10 cellular contexts compared by ENCODE assay signal in genomic region chr19:33301900-33302174, GRCh38. TPM values are rescaled to one million over a fixed set of nuclear protein-coding genes. Genes with fewer than 3 reads are reported as not detected.
DNase-seq lines count a peak whose midpoint lies in the region; ATAC-seq, FAIRE-seq and TF ChIP-seq lines count a peak whose summit lies in the region.
"Had no signal": no experiment of that assay in that cellular context is flagged by ENCODE, and none has a peak within 500 bp of the region (broad histone marks: within the 10 kb centered on the region; RNA-seq: fewer than 3 reads in every experiment).

No MANE protein-coding gene starts in this region.

- no peaks in the 10 kb centered on the region for H4K20me1 ChIP-seq in H9 (ENCODE audit: control insufficient read depth, insufficient read depth, insufficient read length)
- H4K20me1 ChIP-seq in GM12878 (ENCODE audit: control insufficient read depth, insufficient read depth), result no peaks in the 10 kb centered on the region
- H4K20me1 ChIP-seq in HepG2 (ENCODE audit: insufficient read depth, low read length), result peaks cover 21% of the 10 kb centered on the region; the same call in 1 of the 2 replicates

- no peak for DNase-seq in H9
- DNase-seq in GM12878 (ENCODE audit: low read depth, low spot score), result no peak
- DNase-seq in HepG2 (ENCODE audit: low spot score), result no peak
- no peak for DNase-seq in suprapubic skin (ENCODE audit: low spot score in 2 of 2)
- DNase-seq in activated T-cell treated with anti-CD3 and anti-CD28 coated beads, Interleukin-2, amount 50 U/mL, for 72 hours, result no peak
- no peak for DNase-seq in activated CD4-positive, alpha-beta memory T cell treated with anti-CD3 and anti-CD28 coated beads, Interleukin-2, amount 10 ng/mL, durations not matched to agents 7 days and 5 days

- intact Hi-C loops in GM12878 (cut with micrococcal nuclease; ENCODE audit: unreplicated experiment), result no loop called here
- intact Hi-C loops in HepG2 (cut with micrococcal nuclease; ENCODE audit: unreplicated experiment), result loop anchor here (1.0 to 5.0 kb wide), 4 partner anchors 26 to 90 kb away; no protein-coding TSS in a partner anchor

- no peak for TF ChIP-seq EP300 in GM12878 (IDR thresholded peaks at IDR 0.05; ENCODE audit: borderline replicate concordance in 1 of 2, control insufficient read depth in 1 of 2, low read depth in 2 of 2, low read length in 2 of 2)
- TF ChIP-seq EP300 in HepG2 (IDR thresholded peaks at IDR 0.05; ENCODE audit: low read depth in 2 of 2, low read length in 2 of 2), result no peak
- TF ChIP-seq EP300 in HepG2 (CRISPR knock-in tag; IDR thresholded peaks at IDR 0.05; ENCODE audit: borderline replicate concordance), result no peak
- TF ChIP-seq EP300 in suprapubic skin (IDR thresholded peaks at IDR 0.05), result no peak

- no peak overlapping the region for H4K5ac ChIP-seq in H9 (ENCODE audit: insufficient read length, low read depth, low read length)

- H3K56ac ChIP-seq in H9 (ENCODE audit: insufficient read length, low read depth, low read length), result no peak overlapping the region

- in situ Hi-C loops in GM12878 (cut with MboI) (no loop called here), HepG2 (cut with HindIII; ENCODE audit: extremely low pct_ligation_motif_present, low pct_unique_long_range_greater_than_20kb) (loop anchor here (5.0 kb wide), 2 partner anchors 65 to 100 kb away; no protein-coding TSS in a partner anchor)

- no peaks in the 10 kb centered on the region for H3K9me3 Mint-ChIP-seq in H9
- H3K9me3 Mint-ChIP-seq in activated T-cell treated with anti-CD3 and anti-CD28 coated beads, Interleukin-2, amount 50 U/mL, for 72 hours, result no peaks in the 10 kb centered on the region
- H3K9me3 Mint-ChIP-seq in activated CD4-positive, alpha-beta memory T cell treated with anti-CD3 and anti-CD28 coated beads, Interleukin-2, amount 10 ng/mL, durations not matched to agents 7 days and 5 days, result no peaks in the 10 kb centered on the region
- H3K9me3 Mint-ChIP-seq: activated CD4-positive, alpha-beta T cell treated with anti-CD3 and anti-CD28 coated beads, Interleukin-2, amount 10 ng/mL, durations not matched to agents 24 days and 14 days had no signal

- no peak overlapping the region for H2BK5ac ChIP-seq in H9 (ENCODE audit: insufficient read length, low read length)

- no peak overlapping the region for H3K4ac ChIP-seq in H9 (ENCODE audit: low read depth, low read length)

- no peak for FAIRE-seq in GM12878 (lab: Jason Lieb, UNC)
- FAIRE-seq in HepG2 (lab: Jason Lieb, UNC), result no peak
- FAIRE-seq: colon had no signal

- H3K9ac ChIP-seq in H9 (ENCODE audit: extremely low read depth, insufficient read length, low read length) (no peak overlapping the region), GM12878 (ENCODE audit: control insufficient read depth, insufficient read depth, low read length) (no peak overlapping the region), HepG2 (ENCODE audit: insufficient read depth, low read depth, low read length) (peak overlapping the region; percentile 81)

- WGBS in H9 (ENCODE audit: extremely low coverage, insufficient read length, low lambda C conversion rate), result no CpG with 5 or more reads among the region's 41 CpGs
- WGBS in GM12878 (ENCODE audit: insufficient coverage, insufficient replicate concordance, low lambda C conversion rate, missing lambda C conversion rate), result 0% methylated on average over 1 of the region's 41 CpGs
- WGBS in HepG2 (ENCODE audit: low lambda C conversion rate), result 0% methylated on average over 2 of the region's 41 CpGs
- WGBS in suprapubic skin, result no CpG with 5 or more reads among the region's 41 CpGs

- H2BK12ac ChIP-seq in H9 (ENCODE audit: insufficient read length, low read depth, low read length), result no peak overlapping the region

- no peak for TF ChIP-seq POLR2A in GM12878 (IDR thresholded peaks at IDR 0.05; ENCODE audit: low read depth, low read length)
- no peak for TF ChIP-seq POLR2A in HepG2 (IDR thresholded peaks at IDR 0.05; ENCODE audit: insufficient read depth in 1 of 2, low read depth in 2 of 2, low read length in 2 of 2)
- TF ChIP-seq POLR2A in suprapubic skin (IDR thresholded peaks at IDR 0.05), result no peak

- H2BK15ac ChIP-seq in H9 (ENCODE audit: low read depth, low read length), result no peak overlapping the region

- TF ChIP-seq RAD21 in GM12878 (IDR thresholded peaks at IDR 0.05; ENCODE audit: insufficient read depth, low read depth, low read length) (no peak), HepG2 (CRISPR knock-in tag; IDR thresholded peaks at IDR 0.05) (no peak)

- CTCF ChIA-PET in GM12878 (lab: Yijun Ruan, JAX) (no interaction called here), HepG2 (lab: Yijun Ruan, JAX; ENCODE audit: low intra/inter-chr PET ratio, low total read pairs) (interaction anchor here (1.2 to 2.1 kb wide), 3 partner anchors 26 to 72 kb away, joined by 4 to 13 read pairs (median 5); partner anchors contain the start of gene CEBPG)
- CTCF ChIA-PET in activated CD4-positive, alpha-beta memory T cell treated with anti-CD3 and anti-CD28 coated beads, Interleukin-2, amount 10 ng/mL, durations not matched to agents 7 days and 5 days (lab: Charles Lee), result interaction anchor here (1.7 kb wide), 1 partner anchor 66 kb away, joined by 10 read pairs; no protein-coding TSS in a partner anchor

- no peak overlapping the region for H4K91ac ChIP-seq in H9 (ENCODE audit: insufficient read length, low read depth, low read length)

- H3K79me2 ChIP-seq in H9 (ENCODE audit: insufficient read depth, low read length) (no peaks in the 10 kb centered on the region), GM12878 (ENCODE audit: control insufficient read depth, insufficient read depth, low read length) (no peaks in the 10 kb centered on the region), HepG2 (ENCODE audit: insufficient read depth, low read length) (peaks cover 43% of the 10 kb centered on the region)

- H3K27me3 ChIP-seq in H9 (ENCODE audit: insufficient read depth, low read length) (peaks cover 18% of the 10 kb centered on the region; the same call in 1 of the 2 replicates), GM12878 (replicated peaks in 1 of 2; ENCODE audit: control insufficient read depth in 2 of 2, insufficient read depth in 2 of 2, low read length in 1 of 2) (peaks cover 6 to 11% of the 10 kb centered on the region in 2 experiments; a peak in 3 of 4 replicates), HepG2 (ENCODE audit: control insufficient read depth in 1 of 2, insufficient read depth in 2 of 2, low read length in 2 of 2) (no peaks in the 10 kb centered on the region), suprapubic skin (no peaks in the 10 kb centered on the region)

- no peak overlapping the region for H3K23ac ChIP-seq in H9 (ENCODE audit: insufficient read length, low read depth, low read length)

- ATAC-seq in GM12878 (no peak), HepG2 (no peak), GM18909 (IDR thresholded peaks at IDR 0.05; ENCODE audit: poor library complexity, unreplicated experiment) (no peak), HG02973 (IDR thresholded peaks at IDR 0.05; ENCODE audit: unreplicated experiment) (no peak)
- ATAC-seq in activated T-cell treated with anti-CD3 and anti-CD28 coated beads, Interleukin-2, amount 50 U/mL, for 72 hours (replicated peaks in 1 of 2), result no peak

- RAD21 ChIA-PET in GM12878 (lab: Charles Lee; ENCODE audit: unreplicated experiment), result no interaction called here

- BruUV-seq in GM12878 (replicated peaks; lab: Mats Ljungman, UMichigan) (no TSS peak), HepG2 (replicated peaks; lab: Mats Ljungman, UMichigan) (no TSS peak)

- H3K14ac ChIP-seq in H9 (ENCODE audit: insufficient read depth, low read length), result no peak overlapping the region; the same call in 1 of the 2 replicates

- H3K18ac ChIP-seq in H9 (ENCODE audit: insufficient read length, low read depth, low read length), result no peak overlapping the region

- H3K4me1 Mint-ChIP-seq in H9, result peaks cover 20 to 27% of the 10 kb centered on the region in 2 experiments
- H3K4me1 Mint-ChIP-seq in activated T-cell treated with anti-CD3 and anti-CD28 coated beads, Interleukin-2, amount 50 U/mL, for 72 hours (ENCODE audit: low read depth), result no peaks in the 10 kb centered on the region
- H3K4me1 Mint-ChIP-seq in activated CD4-positive, alpha-beta memory T cell treated with anti-CD3 and anti-CD28 coated beads, Interleukin-2, amount 10 ng/mL, durations not matched to agents 7 days and 5 days, result peaks cover 2% of the 10 kb centered on the region
- H3K4me1 Mint-ChIP-seq: activated CD4-positive, alpha-beta T cell treated with anti-CD3 and anti-CD28 coated beads, Interleukin-2, amount 10 ng/mL, durations not matched to agents 24 days and 14 days had no signal

- H3K4me3 ChIP-seq in GM12878 (peak overlapping the region; percentile 70; the same call in 1 of the 2 replicates), HepG2 (replicated peaks in 1 of 3; ENCODE audit: insufficient read depth in 1 of 3, low read depth in 2 of 3, low read length in 3 of 3) (peak overlapping the region; percentile 78 to 89 (median 87)), suprapubic skin (peak overlapping the region; percentile 80)

- H3K4me3 Mint-ChIP-seq in H9, result no peak overlapping the region; a peak in 1 of 5 replicates
- peak overlapping the region in 1 of 2 donors; percentile 42 for H3K4me3 Mint-ChIP-seq in activated T-cell treated with anti-CD3 and anti-CD28 coated beads, Interleukin-2, amount 50 U/mL, for 72 hours
- H3K4me3 Mint-ChIP-seq in activated CD4-positive, alpha-beta memory T cell treated with anti-CD3 and anti-CD28 coated beads, Interleukin-2, amount 10 ng/mL, durations not matched to agents 7 days and 5 days, result no peak overlapping the region
- H3K4me3 Mint-ChIP-seq: activated CD4-positive, alpha-beta T cell treated with anti-CD3 and anti-CD28 coated beads, Interleukin-2, amount 10 ng/mL, durations not matched to agents 24 days and 14 days had no signal

- H3K27ac Mint-ChIP-seq in H9, result no peak overlapping the region
- H3K27ac Mint-ChIP-seq in activated T-cell treated with anti-CD3 and anti-CD28 coated beads, Interleukin-2, amount 50 U/mL, for 72 hours, result no peak overlapping the region
- H3K27ac Mint-ChIP-seq in activated CD4-positive, alpha-beta memory T cell treated with anti-CD3 and anti-CD28 coated beads, Interleukin-2, amount 10 ng/mL, durations not matched to agents 7 days and 5 days, result no peak overlapping the region
- H3K27ac Mint-ChIP-seq: activated CD4-positive, alpha-beta T cell treated with anti-CD3 and anti-CD28 coated beads, Interleukin-2, amount 10 ng/mL, durations not matched to agents 24 days and 14 days had no signal

- H2AK5ac ChIP-seq in H9 (ENCODE audit: insufficient read length, low read length), result no peak overlapping the region

- H3K79me1 ChIP-seq in H9 (ENCODE audit: insufficient read depth, low read depth, low read length, poor library complexity, severe bottlenecking), result no peaks in the 10 kb centered on the region

- H3K36me3 Mint-ChIP-seq in H9 (ENCODE audit: insufficient read depth in 1 of 3, low read depth in 3 of 3), result peaks cover 0 to 7% (median 0%) of the 10 kb centered on the region in 3 experiments; a peak in 1 of 7 replicates
- no peaks in the 10 kb centered on the region for H3K36me3 Mint-ChIP-seq in activated T-cell treated with anti-CD3 and anti-CD28 coated beads, Interleukin-2, amount 50 U/mL, for 72 hours (ENCODE audit: insufficient read depth in 2 of 2)
- H3K36me3 Mint-ChIP-seq in activated CD4-positive, alpha-beta memory T cell treated with anti-CD3 and anti-CD28 coated beads, Interleukin-2, amount 10 ng/mL, durations not matched to agents 7 days and 5 days (ENCODE audit: low read depth), result no peaks in the 10 kb centered on the region

- H3K4me1 ChIP-seq in H9 (ENCODE audit: insufficient read depth, low read length), result no peaks in the 10 kb centered on the region
- peaks cover 3% of the 10 kb centered on the region; the same call in 1 of the 2 replicates for H3K4me1 ChIP-seq in GM12878 (ENCODE audit: control insufficient read depth, insufficient read depth, low read length)
- H3K4me1 ChIP-seq in HepG2 (ENCODE audit: insufficient read depth, low read length), result peaks cover 57% of the 10 kb centered on the region
- peaks cover 59% of the 10 kb centered on the region for H3K4me1 ChIP-seq in suprapubic skin

- H2AFZ ChIP-seq in H9 (ENCODE audit: low read length) (no peak overlapping the region), GM12878 (ENCODE audit: control insufficient read depth, low read depth, low read length) (no peak overlapping the region), HepG2 (ENCODE audit: low read length) (no peak overlapping the region)

- H3K27ac ChIP-seq in H9 (ENCODE audit: insufficient read length, low read depth, low read length) (no peak overlapping the region), GM12878 (ENCODE audit: control insufficient read depth, insufficient read depth) (no peak overlapping the region), HepG2 (ENCODE audit: extremely low read length, insufficient read depth, low read length) (peak overlapping the region; percentile 71), suprapubic skin (peak overlapping the region; percentile 89)

- peaks cover 3% of the 10 kb centered on the region for H3K23me2 ChIP-seq in H9 (ENCODE audit: insufficient read length, low read depth, low read length, poor library complexity, severe bottlenecking)

- peak overlapping the region; percentile 12 for H3K4me2 ChIP-seq in H9 (ENCODE audit: insufficient read depth, insufficient read length, low read length)
- peak overlapping the region; percentile 83 for H3K4me2 ChIP-seq in GM12878 (ENCODE audit: control insufficient read depth, insufficient read depth)
- H3K4me2 ChIP-seq in HepG2 (ENCODE audit: low read depth, low read length), result peak overlapping the region; percentile 94

- TF ChIP-seq CTCF in H9 (conservative IDR thresholded peaks at IDR 0.05) (no peak), GM12878 (IDR thresholded peaks at IDR 0.05 in 2 of 3, conservative IDR thresholded peaks at IDR 0.05 in 1 of 3; ENCODE audit: control insufficient read depth in 2 of 3, extremely low read depth in 1 of 3, insufficient read depth in 1 of 3, low read depth in 3 of 3, low read length in 3 of 3) (no peak), HepG2 (CRISPR knock-in tag; IDR thresholded peaks at IDR 0.05) (no peak), suprapubic skin (IDR thresholded peaks at IDR 0.05) (no peak)

- H3T11ph ChIP-seq in H9 (ENCODE audit: low read length), result no peak overlapping the region

- H4K8ac ChIP-seq in H9 (replicated peaks; ENCODE audit: insufficient read length, low read depth, low read length), result no peak overlapping the region

- H3K9me3 ChIP-seq in H9 (ENCODE audit: control insufficient read depth, low read depth, low read length) (no peaks in the 10 kb centered on the region), GM12878 (replicated peaks; ENCODE audit: control insufficient read depth, insufficient read depth, low read length) (no peaks in the 10 kb centered on the region), HepG2 (ENCODE audit: low read length) (no peaks in the 10 kb centered on the region), suprapubic skin (no peaks in the 10 kb centered on the region)

- H2BK20ac ChIP-seq in H9 (ENCODE audit: low read depth, low read length, poor library complexity, severe bottlenecking), result no peak overlapping the region

- SMC1A ChIA-PET in GM12878 (lab: Charles Lee; ENCODE audit: uncharacterized antibody, unreplicated experiment), result no interaction called here

- no peak overlapping the region for H2BK120ac ChIP-seq in H9 (ENCODE audit: low read depth, low read length, poor library complexity, severe bottlenecking)

- POLR2A ChIA-PET in GM12878 (lab: Charles Lee) (no interaction called here), HepG2 (lab: Yijun Ruan, JAX) (interaction anchor here (1.4 to 15.1 kb wide), 21 partner anchors 10 to 125 kb away, joined by 3 to 380 read pairs (median 17); partner anchors contain the start of gene CEBPG)
- POLR2A ChIA-PET in activated CD4-positive, alpha-beta memory T cell treated with anti-CD3 and anti-CD28 coated beads, Interleukin-2, amount 10 ng/mL, durations not matched to agents 7 days and 5 days (lab: Charles Lee), result no interaction called here

- H3K27me3 Mint-ChIP-seq in H9 (ENCODE audit: low read depth), result peaks cover 46% of the 10 kb centered on the region
- peaks cover 41% of the 10 kb centered on the region for H3K27me3 Mint-ChIP-seq in activated T-cell treated with anti-CD3 and anti-CD28 coated beads, Interleukin-2, amount 50 U/mL, for 72 hours (ENCODE audit: low read depth)
- H3K27me3 Mint-ChIP-seq in activated CD4-positive, alpha-beta memory T cell treated with anti-CD3 and anti-CD28 coated beads, Interleukin-2, amount 10 ng/mL, durations not matched to agents 7 days and 5 days, result peaks cover 41% of the 10 kb centered on the region

- no peaks in the 10 kb centered on the region for H3K36me3 ChIP-seq in GM12878 (ENCODE audit: control insufficient read depth in 2 of 2, insufficient read depth in 2 of 2, low read length in 1 of 2)
- no peaks in the 10 kb centered on the region; a peak in 1 of 5 replicates for H3K36me3 ChIP-seq in HepG2 (replicated peaks in 1 of 2; ENCODE audit: control insufficient read depth in 1 of 2, insufficient read depth in 2 of 2, low read length in 2 of 2)
- no peaks in the 10 kb centered on the region for H3K36me3 ChIP-seq in suprapubic skin

RNA-seq across cellular contexts. Expression of gene CEBPA, which starts 0.5 kb away (rescaled TPM):
- total RNA-seq in H9 (2021), result 3.2 and 3.7 TPM in 2 replicates
- total RNA-seq in GM12878 (2013; cell fraction: nucleolus; rRNA removed), result 0.22 TPM in 1 of 2 replicates, not detected in the other
- 0.17 and 0.22 TPM in 2 replicates for total RNA-seq in GM12878 (2014; rRNA removed)
- 0.09 TPM in 1 of 2 replicates, not detected in the other for total RNA-seq in GM12878 (2014; rRNA removed; fragmentation: Illumina TruSeq; extraction: Trizol)
- total RNA-seq in GM12878 (2021), result 0.32 and 0.36 TPM in 2 replicates
- not detected for polyA plus RNA-seq in GM12878 (2011; ENCODE audit: low read depth)
- 0.05 and 0.13 TPM in 2 replicates for polyA plus RNA-seq in GM12878 (2011; rRNA removed)
- polyA plus RNA-seq in GM12878 (2011; cell fraction: cytosol; rRNA removed), result 0.06 and 0.13 TPM in 2 replicates
- 0.09 and 0.12 TPM in 2 replicates for polyA plus RNA-seq in GM12878 (2011; cell fraction: nucleus; rRNA removed)
- 0.15 and 0.24 TPM in 2 replicates for polyA plus RNA-seq in GM12878 (2012)
- 0.04 TPM in 1 of 2 replicates, not detected in the other for polyA plus RNA-seq in GM12878 (2014; fragmentation: Illumina TruSeq; extraction: Trizol)
- polyA plus RNA-seq in GM12878 (2014; fragmentation: Nextera tagmentation; extraction: Ambion mirVana), result not detected
- polyA plus RNA-seq in GM12878 (2014; rRNA removed), result 0.05 and 0.18 TPM in 2 replicates
- not detected for polyA plus RNA-seq in GM12878 (2016; fragmentation: Nextera tagmentation; extraction: Ambion mirVana)
- 0.10 and 0.15 TPM in 2 replicates for polyA minus RNA-seq in GM12878 (2011; rRNA and poly(A)+ RNA removed)
- 0.40 TPM in 1 of 2 replicates, not detected in the other for polyA minus RNA-seq in GM12878 (2011; cell fraction: cytosol; rRNA and poly(A)+ RNA removed)
- polyA minus RNA-seq in GM12878 (2011; cell fraction: nucleus; rRNA and poly(A)+ RNA removed), result 0.24 and 0.57 TPM in 2 replicates
- 99.9 and 103 TPM in 2 replicates for total RNA-seq in HepG2 (2016; rRNA removed; fragmentation: Illumina TruSeq; extraction: Trizol)
- 28.5 and 32.0 TPM in 2 replicates for total RNA-seq in HepG2 (2016; cell fraction: cytosol; rRNA removed; fragmentation: Illumina TruSeq; extraction: Trizol; ENCODE audit: low read depth)
- total RNA-seq in HepG2 (2016; cell fraction: insoluble cytoplasmic fraction; rRNA removed; fragmentation: Illumina TruSeq; extraction: Trizol), result 99.3 and 101 TPM in 2 replicates
- 88.0 and 107 TPM in 2 replicates for total RNA-seq in HepG2 (2016; cell fraction: membrane; rRNA removed; fragmentation: Illumina TruSeq; extraction: Trizol)
- 47.4 and 51.4 TPM in 2 replicates for total RNA-seq in HepG2 (2016; cell fraction: nucleus; rRNA removed; fragmentation: Illumina TruSeq; extraction: Trizol)
- polyA plus RNA-seq in HepG2 (2011; rRNA removed), result 24.8 and 35.0 TPM in 2 replicates
- 40.5 and 42.6 TPM in 2 replicates for polyA plus RNA-seq in HepG2 (2011; cell fraction: cytosol; rRNA removed)
- polyA plus RNA-seq in HepG2 (2011; cell fraction: nucleus; rRNA removed), result 17.3 and 19.3 TPM in 2 replicates
- polyA plus RNA-seq in HepG2 (2012), result 22.3 and 27.0 TPM in 2 replicates
- 23.5 and 27.9 TPM in 2 replicates for polyA plus RNA-seq in HepG2 (2016; cell fraction: cytosol; fragmentation: Illumina TruSeq; extraction: Trizol; ENCODE audit: low read depth)
- polyA plus RNA-seq in HepG2 (2016; cell fraction: insoluble cytoplasmic fraction; fragmentation: Illumina TruSeq; extraction: Trizol; ENCODE audit: low read depth), result 121 and 123 TPM in 2 replicates
- 68.7 and 77.8 TPM in 2 replicates for polyA plus RNA-seq in HepG2 (2016; cell fraction: membrane; fragmentation: Illumina TruSeq; extraction: Trizol; ENCODE audit: low read depth)
- 76.4 and 86.3 TPM in 2 replicates for polyA plus RNA-seq in HepG2 (2016; cell fraction: nucleus; fragmentation: Illumina TruSeq; extraction: Trizol; ENCODE audit: insufficient read depth, low read depth)
- polyA minus RNA-seq in HepG2 (2011; rRNA and poly(A)+ RNA removed; ENCODE audit: low replicate concordance), result 4.5 and 45.0 TPM in 2 replicates
- 25.4 and 32.4 TPM in 2 replicates for polyA minus RNA-seq in HepG2 (2011; cell fraction: cytosol; rRNA and poly(A)+ RNA removed)
- polyA minus RNA-seq in HepG2 (2011; cell fraction: nucleus; rRNA and poly(A)+ RNA removed), result 15.6 and 18.2 TPM in 2 replicates
- total RNA-seq in suprapubic skin, result 100 to 1,000 TPM in 3 of 4 donors, 10 to 100 TPM in 1; 86.3 to 360 (median 196) TPM
- total RNA-seq in activated T-cell treated with anti-CD3 and anti-CD28 coated beads, Interleukin-2, amount 50 U/mL, for 72 hours, result 1 to 10 TPM in 1 of 2 donors, under 1 TPM in 1; 0.82 to 1.0 TPM
- under 1 TPM; 0.18 to 0.20 TPM for total RNA-seq in activated CD4-positive, alpha-beta memory T cell treated with anti-CD3 and anti-CD28 coated beads, Interleukin-2, amount 10 ng/mL, durations not matched to agents 7 days and 5 days

Comparison
In these comparisons a context has a peak if more than half of its experiments do, and no peak if none do; other contexts are left out.
1. H3K27ac ChIP-seq: peak in HepG2 (single experiment) and suprapubic skin (single experiment); none in H9 (single experiment) and GM12878 (single experiment).
2. H3K4me2 ChIP-seq: peak in every context shown above with its lines; median percentile 94 in HepG2; 83 in GM12878; 12 in H9.
3. Peak in every context shown above with its lines, with median percentiles within 50 percentile points of each other: H3K4me3 ChIP-seq.